ENCODE assay signal across 22 cellular contexts in the genomic region with DNA sequence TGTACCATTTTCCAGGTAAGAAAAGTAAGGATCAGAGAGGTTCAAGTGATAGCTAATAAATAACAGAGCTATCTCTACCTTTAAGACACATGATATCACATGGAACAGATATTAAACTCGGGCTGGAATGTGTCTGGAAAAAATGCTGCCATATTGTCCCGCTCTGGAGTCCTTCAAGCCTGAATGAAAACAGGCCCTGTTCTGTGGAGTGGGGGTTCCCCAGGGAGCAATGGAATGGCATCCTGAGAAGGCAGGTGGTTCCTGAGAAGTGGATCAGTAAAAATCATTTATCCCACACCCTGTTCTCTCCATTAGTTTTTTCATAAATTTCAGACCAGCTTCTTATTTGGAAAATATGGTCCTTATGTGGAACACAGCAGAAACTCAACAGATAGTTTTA. TPM values are rescaled to one million over a fixed set of nuclear protein-coding genes. Genes with fewer than 3 reads are reported as not detected.
A peak's percentile ranks its signal among the peaks of the same experiment; 100 is the strongest.
DNase-seq lines count a peak whose midpoint lies in the region; ATAC-seq, FAIRE-seq and TF ChIP-seq lines count a peak whose summit lies in the region.
"Had no signal": no experiment of that assay in that cellular context is flagged by ENCODE, and none has a peak within 500 bp of the region (broad histone marks: within the 10 kb centered on the region; RNA-seq: fewer than 3 reads in every experiment).

No MANE protein-coding gene starts in this region.

- intact Hi-C loops in GM12878 (cut with micrococcal nuclease; ENCODE audit: unreplicated experiment) = no loop called here

- no peaks in the 10 kb centered on the region for H3K36me3 ChIP-seq in BE2C
- no peaks in the 10 kb centered on the region for H3K36me3 ChIP-seq in KMS-11 (ENCODE audit: insufficient read depth)
- H3K36me3 ChIP-seq in GM12878 (ENCODE audit: control insufficient read depth in 2 of 2, insufficient read depth in 2 of 2, low read length in 1 of 2) = no peaks in the 10 kb centered on the region
- H3K36me3 ChIP-seq: ascending aorta, heart right ventricle, neutrophil, tibial artery had no signal

- in situ Hi-C loops in GM12878 (cut with MboI) = no loop called here

- CTCF ChIA-PET in GM12878 (lab: Yijun Ruan, JAX) = interaction anchor here (0.6 to 4.3 kb wide), 8 partner anchors 10 to 161 kb away, joined by 3 to 33 read pairs (median 4); no protein-coding TSS in a partner anchor

- DNase-seq in BE2C = peak; percentile 40
- DNase-seq in GM12878 (ENCODE audit: low read depth, low spot score) = no peak
- DNase-seq in nephron progenitor cell = peak; percentile 15
- DNase-seq in NK-92 treated with Interleukin-12 subunit alpha and Interleukin-12 subunit beta, amount 100 ng/mL, for 24 hours (lab: John Stamatoyannopoulos, UW) = no peak
- no peak for DNase-seq in NCI-H2227 (lab: John Stamatoyannopoulos, UW; ENCODE audit: unreplicated experiment)
- DNase-seq: activated T-cell treated with anti-CD3 and anti-CD28 coated beads, Interleukin-2, amount 50 U/mL, for 1 hour; DMS79 treated with DMSO at 0.1 percent for 48 hours; effector memory CD8-positive, alpha-beta T cell; NCI-H1417 treated with DMSO at 0.1 percent for 48 hours; stimulated activated naive CD4-positive, alpha-beta T cell treated with Interleukin-2 at 50 U/mL for 16 hours; tibial artery had no signal

- H3K27ac Mint-ChIP-seq in nephron progenitor cell = peak overlapping the region; percentile 99
- H3K27ac Mint-ChIP-seq: activated naive CD4-positive, alpha-beta T cell treated with anti-CD3 and anti-CD28 coated beads, Interleukin-2, amount 10 ng/mL, durations not matched to agents 7 days and 5 days; CD4-positive, CD25-positive, alpha-beta regulatory T cell; effector memory CD8-positive, alpha-beta T cell had no signal

- RAD21 ChIA-PET in GM12878 (lab: Charles Lee; ENCODE audit: unreplicated experiment) = interaction anchor here (0.7 kb wide), 1 partner anchor 287 kb away, joined by 3 read pairs; no protein-coding TSS in a partner anchor

- peaks cover 26% of the 10 kb centered on the region for H3K4me1 ChIP-seq in BE2C
- peaks cover 10% of the 10 kb centered on the region for H3K4me1 ChIP-seq in KMS-11 (ENCODE audit: low read depth, poor library complexity, severe bottlenecking)
- H3K4me1 ChIP-seq in GM12878 (ENCODE audit: control insufficient read depth, insufficient read depth, low read length) = no peaks in the 10 kb centered on the region
- H3K4me1 ChIP-seq: ascending aorta, tibial artery had no signal

- H3K27me3 ChIP-seq in BE2C (no peaks in the 10 kb centered on the region), KMS-11 (ENCODE audit: insufficient read depth, low read depth) (no peaks in the 10 kb centered on the region), GM12878 (replicated peaks in 1 of 2; ENCODE audit: control insufficient read depth in 2 of 2, insufficient read depth in 2 of 2, low read length in 1 of 2) (no peaks in the 10 kb centered on the region)
- H3K27me3 ChIP-seq: ascending aorta, neutrophil, tibial artery had no signal

- no peak overlapping the region for H3K4me2 ChIP-seq in KMS-11
- peak overlapping the region; percentile 33; the same call in 1 of the 2 replicates for H3K4me2 ChIP-seq in GM12878 (ENCODE audit: control insufficient read depth, insufficient read depth)

- H3K4me1 Mint-ChIP-seq in nephron progenitor cell = peaks cover 73% of the 10 kb centered on the region
- H3K4me1 Mint-ChIP-seq: activated naive CD4-positive, alpha-beta T cell treated with anti-CD3 and anti-CD28 coated beads, Interleukin-2, amount 10 ng/mL, durations not matched to agents 7 days and 5 days had no signal

- no peaks in the 10 kb centered on the region for H4K20me1 ChIP-seq in KMS-11 (ENCODE audit: insufficient read depth)
- no peaks in the 10 kb centered on the region for H4K20me1 ChIP-seq in GM12878 (ENCODE audit: control insufficient read depth, insufficient read depth)

- TF ChIP-seq RAD21 in GM12878 (IDR thresholded peaks at IDR 0.05; ENCODE audit: insufficient read depth, low read depth, low read length) = no peak

- H3K79me2 ChIP-seq in KMS-11 (ENCODE audit: insufficient read depth, low read depth) = no peaks in the 10 kb centered on the region
- H3K79me2 ChIP-seq in GM12878 (ENCODE audit: control insufficient read depth, insufficient read depth, low read length) = no peaks in the 10 kb centered on the region

- FAIRE-seq in GM12878 (lab: Jason Lieb, UNC) = no peak
- FAIRE-seq: islet of Langerhans had no signal

- no peak for TF ChIP-seq CTCF in BE2C (IDR thresholded peaks at IDR 0.05; ENCODE audit: low read depth, low read length)
- TF ChIP-seq CTCF in KMS-11 (conservative IDR thresholded peaks at IDR 0.05; ENCODE audit: low read depth, low read length) = no peak
- no peak for TF ChIP-seq CTCF in GM12878 (IDR thresholded peaks at IDR 0.05 in 2 of 3, conservative IDR thresholded peaks at IDR 0.05 in 1 of 3; ENCODE audit: control insufficient read depth in 2 of 3, extremely low read depth in 1 of 3, insufficient read depth in 1 of 3, low read depth in 3 of 3, low read length in 3 of 3)
- no peak for TF ChIP-seq CTCF in nephron progenitor cell (IDR thresholded peaks at IDR 0.05)

- WGBS in GM12878 (ENCODE audit: insufficient coverage, insufficient replicate concordance, low lambda C conversion rate, missing lambda C conversion rate) = 88% methylated on average over 2 of the region's 2 CpGs

- SMC1A ChIA-PET in GM12878 (lab: Charles Lee; ENCODE audit: uncharacterized antibody, unreplicated experiment) = interaction anchor here (0.6 to 1.2 kb wide), 5 partner anchors 16 to 153 kb away, joined by 3 to 5 read pairs (median 3); no protein-coding TSS in a partner anchor

- H3K27ac ChIP-seq in KMS-11 = no peak overlapping the region
- no peak overlapping the region for H3K27ac ChIP-seq in GM12878 (ENCODE audit: control insufficient read depth, insufficient read depth)
- H3K27ac ChIP-seq: ascending aorta, heart right ventricle, neutrophil, tibial artery, VCaP had no signal

- no peak for TF ChIP-seq EP300 in GM12878 (IDR thresholded peaks at IDR 0.05; ENCODE audit: borderline replicate concordance in 1 of 2, control insufficient read depth in 1 of 2, low read depth in 2 of 2, low read length in 2 of 2)

- peaks cover 16% of the 10 kb centered on the region for H3K27me3 Mint-ChIP-seq in nephron progenitor cell (ENCODE audit: low read depth, poor library complexity)

- no peak overlapping the region for H3K4me3 Mint-ChIP-seq in nephron progenitor cell
- H3K4me3 Mint-ChIP-seq: activated naive CD4-positive, alpha-beta T cell treated with anti-CD3 and anti-CD28 coated beads, Interleukin-2, amount 10 ng/mL, durations not matched to agents 7 days and 5 days; CD4-positive, CD25-positive, alpha-beta regulatory T cell; effector memory CD8-positive, alpha-beta T cell had no signal

- H3K9me3 ChIP-seq in BE2C (no peaks in the 10 kb centered on the region; the same call in 1 of the 2 replicates), GM12878 (replicated peaks; ENCODE audit: control insufficient read depth, insufficient read depth, low read length) (no peaks in the 10 kb centered on the region; the same call in 1 of the 3 replicates)
- H3K9me3 ChIP-seq: ascending aorta, heart right ventricle, neutrophil, tibial artery had no signal

- H3K9ac ChIP-seq in KMS-11 (no peak overlapping the region), GM12878 (ENCODE audit: control insufficient read depth, insufficient read depth, low read length) (no peak overlapping the region)

- peak overlapping the region; percentile 58 for H2AFZ ChIP-seq in KMS-11 (ENCODE audit: low read depth)
- H2AFZ ChIP-seq in GM12878 (ENCODE audit: control insufficient read depth, low read depth, low read length) = peak overlapping the region; percentile 96

- BruUV-seq in GM12878 (replicated peaks; lab: Mats Ljungman, UMichigan) = no TSS peak

- ATAC-seq in GM12878 (no peak), GM18867 (IDR thresholded peaks at IDR 0.05; ENCODE audit: unreplicated experiment) (no peak), HG02970 (IDR thresholded peaks at IDR 0.05; ENCODE audit: low FRiP score, unreplicated experiment) (no peak)
- ATAC-seq: effector memory CD8-positive, alpha-beta T cell; heart right ventricle had no signal

- peaks cover 19% of the 10 kb centered on the region for H3K9me3 Mint-ChIP-seq in nephron progenitor cell
- H3K9me3 Mint-ChIP-seq: activated naive CD4-positive, alpha-beta T cell treated with anti-CD3 and anti-CD28 coated beads, Interleukin-2, amount 10 ng/mL, durations not matched to agents 7 days and 5 days; effector memory CD8-positive, alpha-beta T cell had no signal

- no peak for TF ChIP-seq POLR2A in GM12878 (IDR thresholded peaks at IDR 0.05; ENCODE audit: low read depth, low read length)

- H3K36me3 Mint-ChIP-seq in nephron progenitor cell (ENCODE audit: low read depth) = peaks cover 7% of the 10 kb centered on the region
- H3K36me3 Mint-ChIP-seq: activated naive CD4-positive, alpha-beta T cell treated with anti-CD3 and anti-CD28 coated beads, Interleukin-2, amount 10 ng/mL, durations not matched to agents 7 days and 5 days; CD4-positive, CD25-positive, alpha-beta regulatory T cell had no signal

- POLR2A ChIA-PET in GM12878 (lab: Charles Lee) = no interaction called here

- H3K4me3 ChIP-seq in BE2C (ENCODE audit: low read depth, low read length) = no peak overlapping the region
- H3K4me3 ChIP-seq in KMS-11 (IDR thresholded peaks at IDR 0.05; ENCODE audit: insufficient read depth, low read depth, low read length) = no peak overlapping the region
- H3K4me3 ChIP-seq in GM12878 = no peak overlapping the region
- H3K4me3 ChIP-seq: ascending aorta, heart right ventricle, tibial artery had no signal

RNA-seq across cellular contexts. Expression of gene PRTG, which starts 57.3 kb away (rescaled TPM):
- 4.6 TPM for polyA plus RNA-seq in BE2C (2012; ENCODE audit: insufficient read depth, insufficient read length, low read depth)
- total RNA-seq in GM12878 (2013; cell fraction: nucleolus; rRNA removed) = 0.06 TPM in 1 of 2 replicates, not detected in the other
- total RNA-seq in GM12878 (2014; rRNA removed) = not detected in 2 replicates
- not detected in 2 replicates for total RNA-seq in GM12878 (2014; rRNA removed; fragmentation: Illumina TruSeq; extraction: Trizol)
- total RNA-seq in GM12878 (2021) = 0.03 TPM in 1 of 2 replicates, not detected in the other
- not detected for polyA plus RNA-seq in GM12878 (2011; ENCODE audit: low read depth)
- not detected in 2 replicates for polyA plus RNA-seq in GM12878 (2011; rRNA removed)
- not detected in 2 replicates for polyA plus RNA-seq in GM12878 (2011; cell fraction: cytosol; rRNA removed)
- not detected in 2 replicates for polyA plus RNA-seq in GM12878 (2011; cell fraction: nucleus; rRNA removed)
- not detected in 2 replicates for polyA plus RNA-seq in GM12878 (2012)
- polyA plus RNA-seq in GM12878 (2014; fragmentation: Illumina TruSeq; extraction: Trizol) = under 0.01 and 0.03 TPM in 2 replicates
- polyA plus RNA-seq in GM12878 (2014; fragmentation: Nextera tagmentation; extraction: Ambion mirVana) = not detected
- polyA plus RNA-seq in GM12878 (2014; rRNA removed) = not detected in 2 replicates
- polyA plus RNA-seq in GM12878 (2016; fragmentation: Nextera tagmentation; extraction: Ambion mirVana) = under 1 TPM in 1 of 2 experiments, not detected in 1; 0.25 TPM
- not detected in 2 replicates for polyA minus RNA-seq in GM12878 (2011; rRNA and poly(A)+ RNA removed)
- polyA minus RNA-seq in GM12878 (2011; cell fraction: cytosol; rRNA and poly(A)+ RNA removed) = not detected in 2 replicates
- not detected in 2 replicates for polyA minus RNA-seq in GM12878 (2011; cell fraction: nucleus; rRNA and poly(A)+ RNA removed)
- total RNA-seq: CD4-positive, CD25-positive, alpha-beta regulatory T cell; T-helper 1 cell treated with Interleukin-12 subunit alpha and Interleukin-12 subunit beta and Interleukin-4 antibody, amounts not matched to agents 30 ng/mL and 1 ng/mL, for 36 hours had no signal
- polyA plus RNA-seq: CD4-positive, CD25-positive, alpha-beta regulatory T cell had no signal

Comparison
In these comparisons a context has a peak if more than half of its experiments do, and no peak if none do; other contexts are left out.
1. DNase-seq: peak in BE2C (single experiment) and nephron progenitor cell (single experiment); none in GM12878 (single experiment), NK-92 treated with Interleukin-12 subunit alpha and Interleukin-12 subunit beta, amount 100 ng/mL, for 24 hours (single experiment) and NCI-H2227 (single experiment).